ENCODE assay signal across 9 cellular contexts in genomic region chr12:27970391-27970980, GRCh38. TPM values are rescaled to one million over a fixed set of nuclear protein-coding genes. Genes with fewer than 3 reads are reported as not detected.
A peak's percentile ranks its signal among the peaks of the same experiment; 100 is the strongest.
DNase-seq lines count a peak whose midpoint lies in the region; ATAC-seq, FAIRE-seq and TF ChIP-seq lines count a peak whose summit lies in the region.
"Had no signal": no experiment of that assay in that cellular context is flagged by ENCODE, and none has a peak within 500 bp of the region (broad histone marks: within the 10 kb centered on the region; RNA-seq: fewer than 3 reads in every experiment).

No MANE protein-coding gene starts in this region.

- no peak overlapping the region for H2BK120ac ChIP-seq in H9 (ENCODE audit: low read depth, low read length, poor library complexity, severe bottlenecking)

- H3K36me3 ChIP-seq in SJSA1, result no peaks in the 10 kb centered on the region

- TF ChIP-seq POLR2A in GM12891 (IDR thresholded peaks at IDR 0.05; ENCODE audit: low read depth, low read length), result no peak

- H4K8ac ChIP-seq in H9 (replicated peaks; ENCODE audit: insufficient read length, low read depth, low read length), result no peak overlapping the region

- H4K20me1 ChIP-seq in H9 (ENCODE audit: control insufficient read depth, insufficient read depth, insufficient read length), result no peaks in the 10 kb centered on the region

- peak overlapping the region; percentile 60 to 84 for H3K4me3 Mint-ChIP-seq in H9

- no peak overlapping the region for H2AK5ac ChIP-seq in H9 (ENCODE audit: insufficient read length, low read length)

- H3K4me1 Mint-ChIP-seq in H9, result peaks cover 47 to 57% of the 10 kb centered on the region in 2 experiments

- H3K23me2 ChIP-seq in H9 (ENCODE audit: insufficient read length, low read depth, low read length, poor library complexity, severe bottlenecking), result peaks cover 34% of the 10 kb centered on the region

- no peaks in the 10 kb centered on the region; a peak in 2 of 7 replicates for H3K36me3 Mint-ChIP-seq in H9 (ENCODE audit: insufficient read depth in 1 of 3, low read depth in 3 of 3)

- H2BK15ac ChIP-seq in H9 (ENCODE audit: low read depth, low read length), result no peak overlapping the region

- WGBS in H9 (ENCODE audit: extremely low coverage, insufficient read length, low lambda C conversion rate), result no CpG with 5 or more reads among the region's 64 CpGs

- no peaks in the 10 kb centered on the region for H3K79me2 ChIP-seq in H9 (ENCODE audit: insufficient read depth, low read length)

- TF ChIP-seq CTCF in H9 (conservative IDR thresholded peaks at IDR 0.05) (no peak), fibroblast of mammary gland (conservative IDR thresholded peaks at IDR 0.05; ENCODE audit: control insufficient read depth, insufficient read depth, low read depth, low read length) (no peak), omental fat pad (IDR thresholded peaks at IDR 0.05) (no peak)

- no peak overlapping the region for H3K27ac Mint-ChIP-seq in H9

- H2BK12ac ChIP-seq in H9 (ENCODE audit: insufficient read length, low read depth, low read length), result no peak overlapping the region

- H3K27me3 ChIP-seq in H9 (ENCODE audit: insufficient read depth, low read length), result peaks cover 64% of the 10 kb centered on the region
- 0 out of 2 replicates have a peak, but pooled peaks cover 3% of the 10 kb centered on the region for H3K27me3 ChIP-seq in SJSA1 (replicated peaks)

- H2AFZ ChIP-seq in H9 (ENCODE audit: low read length), result no peak overlapping the region

- no peak overlapping the region for H4K5ac ChIP-seq in H9 (ENCODE audit: insufficient read length, low read depth, low read length)

- H3K9me3 Mint-ChIP-seq in H9, result peaks cover 0 to 3% of the 10 kb centered on the region in 2 experiments; a peak in 2 of 5 replicates

- no peak overlapping the region for H3T11ph ChIP-seq in H9 (ENCODE audit: low read length)

- H3K14ac ChIP-seq in H9 (ENCODE audit: insufficient read depth, low read length), result no peak overlapping the region; the same call in 1 of the 2 replicates

- peak overlapping the region; percentile 53 for H3K4me3 ChIP-seq in SJSA1
- peak overlapping the region; percentile 60 for H3K4me3 ChIP-seq in fibroblast of mammary gland (ENCODE audit: control insufficient read depth, low read depth, low read length)

- ATAC-seq in omental fat pad (ENCODE audit: low FRiP score), result peak; percentile 72

- H3K9ac ChIP-seq in H9 (ENCODE audit: extremely low read depth, insufficient read length, low read length), result no peak overlapping the region

- peak overlapping the region; percentile 83 for H3K4me2 ChIP-seq in H9 (ENCODE audit: insufficient read depth, insufficient read length, low read length)

- FAIRE-seq in GM12891 (lab: Jason Lieb, UNC), result no peak
- FAIRE-seq: TTC549 had no signal

- no peak overlapping the region for H3K27ac ChIP-seq in H9 (ENCODE audit: insufficient read length, low read depth, low read length)
- peak overlapping the region; percentile 33 for H3K27ac ChIP-seq in SJSA1

- H2BK5ac ChIP-seq in H9 (ENCODE audit: insufficient read length, low read length), result no peak overlapping the region

- no peak overlapping the region for H4K91ac ChIP-seq in H9 (ENCODE audit: insufficient read length, low read depth, low read length)

- DNase-seq in GM12891 (ENCODE audit: insufficient read length, low spot score), result peak; percentile 34
- peak; percentile 57 for DNase-seq in H9
- DNase-seq in SJSA1 (ENCODE audit: low read depth in 1 of 2, low spot score in 2 of 2), result peak; percentile 45 to 46
- peak; percentile 38 for DNase-seq in fibroblast of mammary gland (ENCODE audit: low read depth)
- DNase-seq in omental fat pad (ENCODE audit: low spot score), result no peak
- no peak for DNase-seq in COR-L47 (lab: John Stamatoyannopoulos, UW)
- DNase-seq in NCI-H2171 (lab: John Stamatoyannopoulos, UW), result no peak
- DNase-seq in putamen (ENCODE audit: low spot score), result no peak

- H3K27me3 Mint-ChIP-seq in H9 (ENCODE audit: low read depth), result peaks cover 95% of the 10 kb centered on the region

- H3K9me3 ChIP-seq in H9 (ENCODE audit: control insufficient read depth, low read depth, low read length) (no peaks in the 10 kb centered on the region), SJSA1 (replicated peaks) (no peaks in the 10 kb centered on the region)

- H3K4me1 ChIP-seq in H9 (ENCODE audit: insufficient read depth, low read length), result peaks cover 2% of the 10 kb centered on the region
- H3K4me1 ChIP-seq in SJSA1 (replicated peaks), result peaks cover 41% of the 10 kb centered on the region

- no peak overlapping the region for H3K4ac ChIP-seq in H9 (ENCODE audit: low read depth, low read length)

- H3K23ac ChIP-seq in H9 (ENCODE audit: insufficient read length, low read depth, low read length), result no peak overlapping the region

- no peak overlapping the region for H3K56ac ChIP-seq in H9 (ENCODE audit: insufficient read length, low read depth, low read length)

- no peaks in the 10 kb centered on the region for H3K79me1 ChIP-seq in H9 (ENCODE audit: insufficient read depth, low read depth, low read length, poor library complexity, severe bottlenecking)

- H3K18ac ChIP-seq in H9 (ENCODE audit: insufficient read length, low read depth, low read length), result no peak overlapping the region

- H2BK20ac ChIP-seq in H9 (ENCODE audit: low read depth, low read length, poor library complexity, severe bottlenecking), result no peak overlapping the region

TF ChIP-seq in GM12891, 5 proteins besides CTCF, POLR2A, EP300 and RAD21:
- no peak for TF ChIP-seq TAF1 (IDR thresholded peaks at IDR 0.05; ENCODE audit: low read depth, low read length)
- no peak for TF ChIP-seq SPI1 (IDR thresholded peaks at IDR 0.05; ENCODE audit: low read depth, low read length)
- no peak for TF ChIP-seq POLR2AphosphoS5 (IDR thresholded peaks at IDR 0.05; ENCODE audit: low read depth, low read length)
- TF ChIP-seq PAX5 (IDR thresholded peaks at IDR 0.05; ENCODE audit: insufficient read depth, low read length, severe bottlenecking), result no peak
- no peak for TF ChIP-seq POU2F2 (IDR thresholded peaks at IDR 0.05; ENCODE audit: low read depth, low read length)
TF ChIP-seq in GM12891: peak in this region for 0.

RNA-seq across cellular contexts. Expression of gene PTHLH, which starts 2.0 kb away (rescaled TPM):
- polyA plus RNA-seq in GM12891 (2012; ENCODE audit: low read depth, missing spikeins), result 0.15 TPM
- total RNA-seq in H9 (2021) (0.35 and 0.39 TPM in 2 replicates), omental fat pad (1 to 10 TPM in 3 of 4 donors, not detected in 1; 1.6 to 8.4 (median 2.5) TPM)
- total RNA-seq in SJSA1 (2014; rRNA removed; shearing (Covaris generic)), result 3.8 and 4.4 TPM in 2 replicates

Comparison
In these comparisons a context has a peak if more than half of its experiments do, and no peak if none do; other contexts are left out.
1. DNase-seq: peak in GM12891 (single experiment), H9 (single experiment), SJSA1 (2 of 2) and fibroblast of mammary gland (single experiment); none in omental fat pad (single experiment), COR-L47 (single experiment), NCI-H2171 (single experiment) and putamen (single experiment).